In genomic region chr12:47832263-47832933, GRCh38 we compare ENCODE assay signal across 9 cellular contexts. TPM values are rescaled to one million over a fixed set of nuclear protein-coding genes. Genes with fewer than 3 reads are reported as not detected.
DNase-seq lines count a peak whose midpoint lies in the region; ATAC-seq and TF ChIP-seq lines count a peak whose summit lies in the region.
"Had no signal": no experiment of that assay in that cellular context is flagged by ENCODE, and none has a peak within 500 bp of the region (broad histone marks: within the 10 kb centered on the region; RNA-seq: fewer than 3 reads in every experiment).

No MANE protein-coding gene starts in this region.

- ATAC-seq in HG02970 (IDR thresholded peaks at IDR 0.05; ENCODE audit: low FRiP score, unreplicated experiment): no peak

- H3K27me3 Mint-ChIP-seq in activated naive CD4-positive, alpha-beta T cell treated with anti-CD3 and anti-CD28 coated beads for 36 hours (ENCODE audit: low read depth): no peaks in the 10 kb centered on the region

- intact Hi-C loops in activated naive CD4-positive, alpha-beta T cell treated with anti-CD3 and anti-CD28 coated beads for 36 hours (cut with micrococcal nuclease): loop anchor here (1.0 to 5.0 kb wide), 9 partner anchors 8 to 610 kb away; partner anchors contain the start of genes ASB8 and RPAP3

- H3K27ac ChIP-seq in OCI-LY3 (ENCODE audit: low read length): peak overlapping the region; percentile 89

- no peaks in the 10 kb centered on the region for H3K27me3 ChIP-seq in OCI-LY3 (ENCODE audit: low read depth, low read length)

- no peaks in the 10 kb centered on the region for H3K9me3 ChIP-seq in OCI-LY3 (ENCODE audit: insufficient read depth, low read length)

- H3K4me2 ChIP-seq in OCI-LY3 (ENCODE audit: low read length): peak overlapping the region; percentile 99

- H4K20me1 ChIP-seq in OCI-LY3 (ENCODE audit: insufficient read depth, low read length): no peaks in the 10 kb centered on the region

- H3K79me2 ChIP-seq in OCI-LY3 (ENCODE audit: low read length): no peaks in the 10 kb centered on the region

- DNase-seq in activated naive CD4-positive, alpha-beta T cell treated with anti-CD3 and anti-CD28 coated beads for 36 hours: peak; percentile 93
- peak; percentile 63 for DNase-seq in stimulated activated CD4-positive, alpha-beta T cell treated with anti-CD3 and anti-CD28 coated beads, Interleukin-12 subunit alpha, Interleukin-12 subunit beta, amount 100 ng/mL, for 4 hours
- no peak for DNase-seq in NCI-H1417 (lab: John Stamatoyannopoulos, UW)
- DNase-seq in inferior parietal cortex (ENCODE audit: extremely low spot score): no peak
- no peak for DNase-seq in dermis blood vessel endothelial cell
- DNase-seq: DMS153 had no signal

- H2AFZ ChIP-seq in OCI-LY3 (ENCODE audit: low read depth, low read length): no peak overlapping the region

- H3K4me1 ChIP-seq in OCI-LY3 (ENCODE audit: low read length): peaks cover 80% of the 10 kb centered on the region

- no peaks in the 10 kb centered on the region for H3K36me3 ChIP-seq in OCI-LY3 (replicated peaks; ENCODE audit: low read depth, low read length)

- peak overlapping the region; percentile 98 for H3K27ac Mint-ChIP-seq in activated naive CD4-positive, alpha-beta T cell treated with anti-CD3 and anti-CD28 coated beads for 36 hours

- peak overlapping the region; percentile 88 for H3K9ac ChIP-seq in OCI-LY3 (ENCODE audit: low read length)

- CTCF ChIA-PET in activated naive CD4-positive, alpha-beta T cell treated with anti-CD3 and anti-CD28 coated beads for 36 hours (lab: Charles Lee): interaction anchor here (0.8 to 22.0 kb wide), 8 partner anchors 8 to 125 kb away, joined by 3 to 848 read pairs (median 7); partner anchors contain the start of genes HDAC7 and SLC48A1

- H3K4me3 Mint-ChIP-seq in activated naive CD4-positive, alpha-beta T cell treated with anti-CD3 and anti-CD28 coated beads for 36 hours: peak overlapping the region; percentile 82

- no peaks in the 10 kb centered on the region for H3K9me3 Mint-ChIP-seq in activated naive CD4-positive, alpha-beta T cell treated with anti-CD3 and anti-CD28 coated beads for 36 hours

- peaks cover 84% of the 10 kb centered on the region for H3K4me1 Mint-ChIP-seq in activated naive CD4-positive, alpha-beta T cell treated with anti-CD3 and anti-CD28 coated beads for 36 hours (ENCODE audit: low read depth)

- peak overlapping the region; percentile 11 for H3K4me3 ChIP-seq in GM12875 (ENCODE audit: low read depth, low read length)
- peak overlapping the region; percentile 72 for H3K4me3 ChIP-seq in OCI-LY3 (ENCODE audit: low read length)

- H3K36me3 Mint-ChIP-seq in activated naive CD4-positive, alpha-beta T cell treated with anti-CD3 and anti-CD28 coated beads for 36 hours (ENCODE audit: low read depth): no peaks in the 10 kb centered on the region

- no peak for TF ChIP-seq CTCF in GM12875 (IDR thresholded peaks at IDR 0.05; ENCODE audit: borderline replicate concordance, insufficient read depth, low read depth, low read length)
- TF ChIP-seq CTCF in OCI-LY3 (IDR thresholded peaks at IDR 0.05; ENCODE audit: low read depth, low read length): 0 out of 2 replicates have a peak, but pooled peaks have one; percentile 8

RNA-seq across cellular contexts. Expression of gene HDAC7, which starts 12.7 kb away (rescaled TPM):
- total RNA-seq in activated naive CD4-positive, alpha-beta T cell treated with anti-CD3 and anti-CD28 coated beads for 36 hours: 100 to 1,000 TPM; 272 to 289 TPM
- 55.0 and 75.4 TPM in 2 replicates for total RNA-seq in dermis blood vessel endothelial cell

RNA-seq across cellular contexts. Expression of gene SLC48A1, which starts 59.4 kb away (rescaled TPM):
- total RNA-seq in activated naive CD4-positive, alpha-beta T cell treated with anti-CD3 and anti-CD28 coated beads for 36 hours: 10 to 100 TPM; 16.6 to 21.0 TPM
- 19.2 and 22.1 TPM in 2 replicates for total RNA-seq in dermis blood vessel endothelial cell

Comparison
In these comparisons a context has a peak if more than half of its experiments do, and no peak if none do; other contexts are left out.
1. DNase-seq: peak in activated naive CD4-positive, alpha-beta T cell treated with anti-CD3 and anti-CD28 coated beads for 36 hours (single experiment) and stimulated activated CD4-positive, alpha-beta T cell treated with anti-CD3 and anti-CD28 coated beads, Interleukin-12 subunit alpha, Interleukin-12 subunit beta, amount 100 ng/mL, for 4 hours (single experiment); none in NCI-H1417 (0 of 3), inferior parietal cortex (single experiment) and dermis blood vessel endothelial cell (single experiment).